10 cellular contexts compared by ENCODE assay signal in genomic region chr10:4704034-4704545, GRCh38.
A peak's percentile ranks its signal among the peaks of the same experiment; 100 is the strongest.
DNase-seq lines count a peak whose midpoint lies in the region; ATAC-seq and TF ChIP-seq lines count a peak whose summit lies in the region.
"Had no signal": no experiment of that assay in that cellular context is flagged by ENCODE, and none has a peak within 500 bp of the region (broad histone marks: within the 10 kb centered on the region; RNA-seq: fewer than 3 reads in every experiment).

No MANE protein-coding gene starts in this region.

- no peaks in the 10 kb centered on the region for H3K9me3 ChIP-seq in body of pancreas

- CTCF ChIA-PET in AG04449 (lab: Yijun Ruan, JAX), result interaction anchor here (1.1 kb wide), 1 partner anchor 12 kb away, joined by 3 read pairs; no protein-coding TSS in a partner anchor

- intact Hi-C loops in body of pancreas (cut with DNase I), result no loop called here

- POLR2A ChIA-PET in AG04449 (lab: Yijun Ruan, JAX), result interaction anchor here (0.8 to 1.3 kb wide), 4 partner anchors 10 to 68 kb away, joined by 3 to 6 read pairs (median 4); no protein-coding TSS in a partner anchor

- H3K36me3 ChIP-seq in body of pancreas (replicated peaks in 1 of 2; ENCODE audit: insufficient read depth in 1 of 2, low read depth in 2 of 2), result no peaks in the 10 kb centered on the region

- ATAC-seq in body of pancreas, result peak; percentile 9
- ATAC-seq in HG02642 (IDR thresholded peaks at IDR 0.05; ENCODE audit: poor library complexity, unreplicated experiment), result no peak
- no peak for ATAC-seq in GM21528 (IDR thresholded peaks at IDR 0.05; ENCODE audit: low FRiP score, unreplicated experiment)
- ATAC-seq in activated CD4-positive, CD25-positive, alpha-beta regulatory T cell treated with anti-CD3 and anti-CD28 coated beads, Interleukin-2, amount 50 U/mL, for 24 hours, result no peak

- 34 to 43% methylated on average over 2 of the region's 2 CpGs for WGBS in body of pancreas, 2 donors

- no peaks in the 10 kb centered on the region for H3K4me1 ChIP-seq in body of pancreas

- TF ChIP-seq RAD21 in Ishikawa (IDR thresholded peaks at IDR 0.05; ENCODE audit: low read depth), result no peak

- no peak for TF ChIP-seq POLR2A in body of pancreas (IDR thresholded peaks at IDR 0.05)

- H3K4me3 ChIP-seq in AG04449 (ENCODE audit: low read depth, low read length) (no peak overlapping the region), body of pancreas (no peak overlapping the region)

- DNase-seq in AG04449 (ENCODE audit: low read depth, low spot score), result peak; percentile 59
- DNase-seq in body of pancreas, result peak in 2 of 4 donors; percentile 12
- DNase-seq in left kidney (ENCODE audit: low read depth, low spot score), result peak; percentile 17
- DNase-seq in midbrain (lab: John Stamatoyannopoulos, UW), result no peak
- DNase-seq: KG1, T-helper 9 cell had no signal

- TF ChIP-seq EP300 in Ishikawa (IDR thresholded peaks at IDR 0.05; ENCODE audit: borderline replicate concordance), result peak; percentile 59; the same call in 1 of the 2 replicates

- TF ChIP-seq CTCF in AG04449 (IDR thresholded peaks at IDR 0.05; ENCODE audit: insufficient read depth, low read length, missing control alignments), result no peak
- no peak for TF ChIP-seq CTCF in body of pancreas (IDR thresholded peaks at IDR 0.05)

- H3K27me3 ChIP-seq in body of pancreas, result no peaks in the 10 kb centered on the region

- no peak overlapping the region for H3K27ac ChIP-seq in body of pancreas

TF ChIP-seq in Ishikawa, 13 proteins besides CTCF, POLR2A, EP300 and RAD21:
- no peak for TF ChIP-seq TAF1 (IDR thresholded peaks at IDR 0.05; ENCODE audit: low read depth)
- no peak for TF ChIP-seq CREB1 (IDR thresholded peaks at IDR 0.05; ENCODE audit: low read depth)
- peak; percentile 52; the same call in 1 of the 2 replicates for TF ChIP-seq TCF12 (IDR thresholded peaks at IDR 0.05; ENCODE audit: low read depth)
- peak; percentile 42; the same call in 1 of the 2 replicates for TF ChIP-seq FOXM1 (IDR thresholded peaks at IDR 0.05; ENCODE audit: borderline replicate concordance, low read depth)
- TF ChIP-seq NFIC (IDR thresholded peaks at IDR 0.05), result peak; percentile 66
- peak; percentile 49 for TF ChIP-seq MAX (IDR thresholded peaks at IDR 0.05)
- 0 out of 2 replicates have a peak, but pooled peaks have one; percentile 21 for TF ChIP-seq TEAD4 (IDR thresholded peaks at IDR 0.05)
